Comparison of ENCODE assay signal across 1 cellular context in the genomic region with DNA sequence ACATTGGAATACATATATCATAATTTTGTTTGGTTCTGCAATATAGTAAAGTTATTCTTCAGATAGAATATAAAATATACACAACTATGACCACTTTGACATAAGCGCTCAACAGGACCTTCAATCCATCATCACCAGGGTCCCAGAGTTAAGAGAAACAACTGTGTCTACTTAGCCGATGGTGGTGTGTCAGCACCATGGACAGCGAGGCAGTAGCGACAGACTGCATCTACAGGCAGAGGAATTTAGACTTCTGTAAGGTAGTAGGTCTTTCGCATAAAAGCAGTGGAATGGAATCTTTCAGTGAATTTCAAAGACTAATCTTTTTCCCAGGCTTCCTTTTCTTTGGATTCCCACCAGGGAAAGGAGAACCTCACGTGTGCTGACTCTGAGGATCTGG.
TF ChIP-seq lines count a peak whose summit lies in the region.

No MANE protein-coding gene starts in this region.

TF ChIP-seq in HepG2, 621 proteins besides CTCF, POLR2A, EP300 and RAD21 (continued from another document and continues in another):
- TF ChIP-seq, protein P1, sequence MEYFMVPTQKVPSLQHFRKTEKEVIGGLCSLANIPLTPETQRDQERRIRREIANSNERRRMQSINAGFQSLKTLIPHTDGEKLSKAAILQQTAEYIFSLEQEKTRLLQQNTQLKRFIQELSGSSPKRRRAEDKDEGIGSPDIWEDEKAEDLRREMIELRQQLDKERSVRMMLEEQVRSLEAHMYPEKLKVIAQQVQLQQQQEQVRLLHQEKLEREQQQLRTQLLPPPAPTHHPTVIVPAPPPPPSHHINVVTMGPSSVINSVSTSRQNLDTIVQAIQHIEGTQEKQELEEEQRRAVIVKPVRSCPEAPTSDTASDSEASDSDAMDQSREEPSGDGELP (IDR thresholded peaks at IDR 0.05; ENCODE audit: borderline replicate concordance, low read depth): no peak
- TF ChIP-seq, protein P2, sequence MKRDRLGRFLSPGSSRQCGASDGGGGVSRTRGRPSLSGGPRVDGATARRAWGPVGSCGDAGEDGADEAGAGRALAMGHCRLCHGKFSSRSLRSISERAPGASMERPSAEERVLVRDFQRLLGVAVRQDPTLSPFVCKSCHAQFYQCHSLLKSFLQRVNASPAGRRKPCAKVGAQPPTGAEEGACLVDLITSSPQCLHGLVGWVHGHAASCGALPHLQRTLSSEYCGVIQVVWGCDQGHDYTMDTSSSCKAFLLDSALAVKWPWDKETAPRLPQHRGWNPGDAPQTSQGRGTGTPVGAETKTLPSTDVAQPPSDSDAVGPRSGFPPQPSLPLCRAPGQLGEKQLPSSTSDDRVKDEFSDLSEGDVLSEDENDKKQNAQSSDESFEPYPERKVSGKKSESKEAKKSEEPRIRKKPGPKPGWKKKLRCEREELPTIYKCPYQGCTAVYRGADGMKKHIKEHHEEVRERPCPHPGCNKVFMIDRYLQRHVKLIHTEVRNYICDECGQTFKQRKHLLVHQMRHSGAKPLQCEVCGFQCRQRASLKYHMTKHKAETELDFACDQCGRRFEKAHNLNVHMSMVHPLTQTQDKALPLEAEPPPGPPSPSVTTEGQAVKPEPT (CRISPR knock-in tag; IDR thresholded peaks at IDR 0.05; ENCODE audit: low read depth): no peak
- TF ChIP-seq MTA3 (CRISPR knock-in tag; IDR thresholded peaks at IDR 0.05) (no peak), TCF7 (IDR thresholded peaks at IDR 0.05; ENCODE audit: low read depth) (no peak), ERF (CRISPR knock-in tag; IDR thresholded peaks at IDR 0.05) (peak; percentile 99), MAFF (IDR thresholded peaks at IDR 0.05; ENCODE audit: low read depth, low read length) (no peak), ZNF468 (CRISPR knock-in tag; IDR thresholded peaks at IDR 0.05) (no peak), ZNF782 (CRISPR knock-in tag; IDR thresholded peaks at IDR 0.05; ENCODE audit: borderline replicate concordance) (peak; percentile 76; the same call in 1 of the 2 replicates), YY1 (IDR thresholded peaks at IDR 0.05; ENCODE audit: insufficient read depth, insufficient replicate concordance, low read depth, low read length) (no peak), ZFX (CRISPR knock-in tag; IDR thresholded peaks at IDR 0.05; ENCODE audit: low read depth) (no peak), ZNF564 (CRISPR knock-in tag; IDR thresholded peaks at IDR 0.05) (0 out of 2 replicates have a peak, but pooled peaks have one; percentile 56), ZNF558 (CRISPR knock-in tag; IDR thresholded peaks at IDR 0.05; ENCODE audit: borderline replicate concordance) (peak; percentile 64; the same call in 1 of the 2 replicates), SALL1 (CRISPR knock-in tag; IDR thresholded peaks at IDR 0.05) (peak; percentile 83), FOXA3 (CRISPR knock-in tag; IDR thresholded peaks at IDR 0.05) (peak; percentile 58), ZNF430 (CRISPR knock-in tag; IDR thresholded peaks at IDR 0.05) (peak; percentile 68; the same call in 1 of the 2 replicates), FLYWCH1 (CRISPR knock-in tag; IDR thresholded peaks at IDR 0.05) (no peak), ZNF672 (CRISPR knock-in tag; IDR thresholded peaks at IDR 0.05) (no peak), KDM2A (CRISPR knock-in tag; IDR thresholded peaks at IDR 0.05; ENCODE audit: borderline replicate concordance, low read depth) (peak; percentile 47; the same call in 1 of the 2 replicates), NR3C1 (CRISPR knock-in tag; IDR thresholded peaks at IDR 0.05) (no peak), CBX1 (IDR thresholded peaks at IDR 0.05; ENCODE audit: low read depth) (no peak), MAFG (CRISPR knock-in tag; IDR thresholded peaks at IDR 0.05) (no peak), GATA4 (IDR thresholded peaks at IDR 0.05; ENCODE audit: borderline replicate concordance, low read depth) (no peak), ZEB1 (IDR thresholded peaks at IDR 0.05; ENCODE audit: insufficient replicate concordance, low read depth) (no peak), ZNF333 (CRISPR knock-in tag; IDR thresholded peaks at IDR 0.05; ENCODE audit: borderline replicate concordance) (no peak), SIX4 (CRISPR knock-in tag; IDR thresholded peaks at IDR 0.05) (peak; percentile 86), ZSCAN29 (CRISPR knock-in tag; conservative IDR thresholded peaks at IDR 0.05) (no peak), ZSCAN21 (CRISPR knock-in tag; IDR thresholded peaks at IDR 0.05; ENCODE audit: borderline replicate concordance) (peak; percentile 83)
- TF ChIP-seq, protein P3, sequence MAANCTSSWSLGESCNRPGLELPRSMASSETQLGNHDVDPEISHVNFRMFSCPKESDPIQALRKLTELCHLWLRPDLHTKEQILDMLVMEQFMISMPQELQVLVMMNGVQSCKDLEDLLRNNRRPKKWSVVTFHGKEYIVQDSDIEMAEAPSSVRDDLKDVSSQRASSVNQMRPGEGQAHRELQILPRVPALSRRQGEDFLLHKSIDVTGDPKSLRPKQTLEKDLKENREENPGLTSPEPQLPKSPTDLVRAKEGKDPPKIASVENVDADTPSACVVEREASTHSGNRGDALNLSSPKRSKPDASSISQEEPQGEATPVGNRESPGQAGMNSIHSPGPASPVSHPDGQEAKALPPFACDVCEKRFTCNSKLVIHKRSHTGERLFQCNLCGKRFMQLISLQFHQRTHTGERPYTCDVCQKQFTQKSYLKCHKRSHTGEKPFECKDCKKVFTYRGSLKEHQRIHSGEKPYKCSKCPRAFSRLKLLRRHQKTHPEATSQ (CRISPR knock-in tag; IDR thresholded peaks at IDR 0.05; ENCODE audit: borderline replicate concordance): 0 out of 2 replicates have a peak, but pooled peaks have one; percentile 72
- TF ChIP-seq, protein P4, sequence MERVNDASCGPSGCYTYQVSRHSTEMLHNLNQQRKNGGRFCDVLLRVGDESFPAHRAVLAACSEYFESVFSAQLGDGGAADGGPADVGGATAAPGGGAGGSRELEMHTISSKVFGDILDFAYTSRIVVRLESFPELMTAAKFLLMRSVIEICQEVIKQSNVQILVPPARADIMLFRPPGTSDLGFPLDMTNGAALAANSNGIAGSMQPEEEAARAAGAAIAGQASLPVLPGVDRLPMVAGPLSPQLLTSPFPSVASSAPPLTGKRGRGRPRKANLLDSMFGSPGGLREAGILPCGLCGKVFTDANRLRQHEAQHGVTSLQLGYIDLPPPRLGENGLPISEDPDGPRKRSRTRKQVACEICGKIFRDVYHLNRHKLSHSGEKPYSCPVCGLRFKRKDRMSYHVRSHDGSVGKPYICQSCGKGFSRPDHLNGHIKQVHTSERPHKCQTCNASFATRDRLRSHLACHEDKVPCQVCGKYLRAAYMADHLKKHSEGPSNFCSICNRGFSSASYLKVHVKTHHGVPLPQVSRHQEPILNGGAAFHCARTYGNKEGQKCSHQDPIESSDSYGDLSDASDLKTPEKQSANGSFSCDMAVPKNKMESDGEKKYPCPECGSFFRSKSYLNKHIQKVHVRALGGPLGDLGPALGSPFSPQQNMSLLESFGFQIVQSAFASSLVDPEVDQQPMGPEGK (CRISPR knock-in tag; IDR thresholded peaks at IDR 0.05): peak; percentile 55
- TF ChIP-seq, protein P5, sequence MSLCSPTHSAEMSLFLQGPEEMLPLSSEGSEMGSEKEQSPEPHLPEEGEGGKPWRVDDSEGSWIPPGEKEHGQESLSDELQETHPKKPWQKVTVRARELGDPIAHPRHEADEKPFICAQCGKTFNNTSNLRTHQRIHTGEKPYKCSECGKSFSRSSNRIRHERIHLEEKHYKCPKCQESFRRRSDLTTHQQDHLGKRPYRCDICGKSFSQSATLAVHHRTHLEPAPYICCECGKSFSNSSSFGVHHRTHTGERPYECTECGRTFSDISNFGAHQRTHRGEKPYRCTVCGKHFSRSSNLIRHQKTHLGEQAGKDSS (CRISPR knock-in tag; IDR thresholded peaks at IDR 0.05; ENCODE audit: borderline replicate concordance, low read depth): no peak
- TF ChIP-seq, protein P6, sequence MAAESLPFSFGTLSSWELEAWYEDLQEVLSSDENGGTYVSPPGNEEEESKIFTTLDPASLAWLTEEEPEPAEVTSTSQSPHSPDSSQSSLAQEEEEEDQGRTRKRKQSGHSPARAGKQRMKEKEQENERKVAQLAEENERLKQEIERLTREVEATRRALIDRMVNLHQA (CRISPR knock-in tag; IDR thresholded peaks at IDR 0.05): no peak
- TF ChIP-seq, protein P7, sequence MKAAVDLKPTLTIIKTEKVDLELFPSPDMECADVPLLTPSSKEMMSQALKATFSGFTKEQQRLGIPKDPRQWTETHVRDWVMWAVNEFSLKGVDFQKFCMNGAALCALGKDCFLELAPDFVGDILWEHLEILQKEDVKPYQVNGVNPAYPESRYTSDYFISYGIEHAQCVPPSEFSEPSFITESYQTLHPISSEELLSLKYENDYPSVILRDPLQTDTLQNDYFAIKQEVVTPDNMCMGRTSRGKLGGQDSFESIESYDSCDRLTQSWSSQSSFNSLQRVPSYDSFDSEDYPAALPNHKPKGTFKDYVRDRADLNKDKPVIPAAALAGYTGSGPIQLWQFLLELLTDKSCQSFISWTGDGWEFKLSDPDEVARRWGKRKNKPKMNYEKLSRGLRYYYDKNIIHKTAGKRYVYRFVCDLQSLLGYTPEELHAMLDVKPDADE (CRISPR knock-in tag; IDR thresholded peaks at IDR 0.05): peak; percentile 87
- TF ChIP-seq, protein P8, sequence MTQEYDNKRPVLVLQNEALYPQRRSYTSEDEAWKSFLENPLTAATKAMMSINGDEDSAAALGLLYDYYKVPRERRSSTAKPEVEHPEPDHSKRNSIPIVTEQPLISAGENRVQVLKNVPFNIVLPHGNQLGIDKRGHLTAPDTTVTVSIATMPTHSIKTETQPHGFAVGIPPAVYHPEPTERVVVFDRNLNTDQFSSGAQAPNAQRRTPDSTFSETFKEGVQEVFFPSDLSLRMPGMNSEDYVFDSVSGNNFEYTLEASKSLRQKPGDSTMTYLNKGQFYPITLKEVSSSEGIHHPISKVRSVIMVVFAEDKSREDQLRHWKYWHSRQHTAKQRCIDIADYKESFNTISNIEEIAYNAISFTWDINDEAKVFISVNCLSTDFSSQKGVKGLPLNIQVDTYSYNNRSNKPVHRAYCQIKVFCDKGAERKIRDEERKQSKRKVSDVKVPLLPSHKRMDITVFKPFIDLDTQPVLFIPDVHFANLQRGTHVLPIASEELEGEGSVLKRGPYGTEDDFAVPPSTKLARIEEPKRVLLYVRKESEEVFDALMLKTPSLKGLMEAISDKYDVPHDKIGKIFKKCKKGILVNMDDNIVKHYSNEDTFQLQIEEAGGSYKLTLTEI (CRISPR knock-in tag; conservative IDR thresholded peaks at IDR 0.05): no peak
- TF ChIP-seq, protein P9, sequence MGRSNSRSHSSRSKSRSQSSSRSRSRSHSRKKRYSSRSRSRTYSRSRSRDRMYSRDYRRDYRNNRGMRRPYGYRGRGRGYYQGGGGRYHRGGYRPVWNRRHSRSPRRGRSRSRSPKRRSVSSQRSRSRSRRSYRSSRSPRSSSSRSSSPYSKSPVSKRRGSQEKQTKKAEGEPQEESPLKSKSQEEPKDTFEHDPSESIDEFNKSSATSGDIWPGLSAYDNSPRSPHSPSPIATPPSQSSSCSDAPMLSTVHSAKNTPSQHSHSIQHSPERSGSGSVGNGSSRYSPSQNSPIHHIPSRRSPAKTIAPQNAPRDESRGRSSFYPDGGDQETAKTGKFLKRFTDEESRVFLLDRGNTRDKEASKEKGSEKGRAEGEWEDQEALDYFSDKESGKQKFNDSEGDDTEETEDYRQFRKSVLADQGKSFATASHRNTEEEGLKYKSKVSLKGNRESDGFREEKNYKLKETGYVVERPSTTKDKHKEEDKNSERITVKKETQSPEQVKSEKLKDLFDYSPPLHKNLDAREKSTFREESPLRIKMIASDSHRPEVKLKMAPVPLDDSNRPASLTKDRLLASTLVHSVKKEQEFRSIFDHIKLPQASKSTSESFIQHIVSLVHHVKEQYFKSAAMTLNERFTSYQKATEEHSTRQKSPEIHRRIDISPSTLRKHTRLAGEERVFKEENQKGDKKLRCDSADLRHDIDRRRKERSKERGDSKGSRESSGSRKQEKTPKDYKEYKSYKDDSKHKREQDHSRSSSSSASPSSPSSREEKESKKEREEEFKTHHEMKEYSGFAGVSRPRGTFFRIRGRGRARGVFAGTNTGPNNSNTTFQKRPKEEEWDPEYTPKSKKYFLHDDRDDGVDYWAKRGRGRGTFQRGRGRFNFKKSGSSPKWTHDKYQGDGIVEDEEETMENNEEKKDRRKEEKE (IDR thresholded peaks at IDR 0.05): no peak
- TF ChIP-seq, protein P10, sequence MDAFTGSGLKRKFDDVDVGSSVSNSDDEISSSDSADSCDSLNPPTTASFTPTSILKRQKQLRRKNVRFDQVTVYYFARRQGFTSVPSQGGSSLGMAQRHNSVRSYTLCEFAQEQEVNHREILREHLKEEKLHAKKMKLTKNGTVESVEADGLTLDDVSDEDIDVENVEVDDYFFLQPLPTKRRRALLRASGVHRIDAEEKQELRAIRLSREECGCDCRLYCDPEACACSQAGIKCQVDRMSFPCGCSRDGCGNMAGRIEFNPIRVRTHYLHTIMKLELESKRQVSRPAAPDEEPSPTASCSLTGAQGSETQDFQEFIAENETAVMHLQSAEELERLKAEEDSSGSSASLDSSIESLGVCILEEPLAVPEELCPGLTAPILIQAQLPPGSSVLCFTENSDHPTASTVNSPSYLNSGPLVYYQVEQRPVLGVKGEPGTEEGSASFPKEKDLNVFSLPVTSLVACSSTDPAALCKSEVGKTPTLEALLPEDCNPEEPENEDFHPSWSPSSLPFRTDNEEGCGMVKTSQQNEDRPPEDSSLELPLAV (CRISPR knock-in tag; conservative IDR thresholded peaks at IDR 0.05; ENCODE audit: low read depth): no peak
- TF ChIP-seq, protein P11, sequence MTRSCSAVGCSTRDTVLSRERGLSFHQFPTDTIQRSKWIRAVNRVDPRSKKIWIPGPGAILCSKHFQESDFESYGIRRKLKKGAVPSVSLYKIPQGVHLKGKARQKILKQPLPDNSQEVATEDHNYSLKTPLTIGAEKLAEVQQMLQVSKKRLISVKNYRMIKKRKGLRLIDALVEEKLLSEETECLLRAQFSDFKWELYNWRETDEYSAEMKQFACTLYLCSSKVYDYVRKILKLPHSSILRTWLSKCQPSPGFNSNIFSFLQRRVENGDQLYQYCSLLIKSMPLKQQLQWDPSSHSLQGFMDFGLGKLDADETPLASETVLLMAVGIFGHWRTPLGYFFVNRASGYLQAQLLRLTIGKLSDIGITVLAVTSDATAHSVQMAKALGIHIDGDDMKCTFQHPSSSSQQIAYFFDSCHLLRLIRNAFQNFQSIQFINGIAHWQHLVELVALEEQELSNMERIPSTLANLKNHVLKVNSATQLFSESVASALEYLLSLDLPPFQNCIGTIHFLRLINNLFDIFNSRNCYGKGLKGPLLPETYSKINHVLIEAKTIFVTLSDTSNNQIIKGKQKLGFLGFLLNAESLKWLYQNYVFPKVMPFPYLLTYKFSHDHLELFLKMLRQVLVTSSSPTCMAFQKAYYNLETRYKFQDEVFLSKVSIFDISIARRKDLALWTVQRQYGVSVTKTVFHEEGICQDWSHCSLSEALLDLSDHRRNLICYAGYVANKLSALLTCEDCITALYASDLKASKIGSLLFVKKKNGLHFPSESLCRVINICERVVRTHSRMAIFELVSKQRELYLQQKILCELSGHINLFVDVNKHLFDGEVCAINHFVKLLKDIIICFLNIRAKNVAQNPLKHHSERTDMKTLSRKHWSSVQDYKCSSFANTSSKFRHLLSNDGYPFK (CRISPR knock-in tag; IDR thresholded peaks at IDR 0.05; ENCODE audit: borderline replicate concordance): no peak
- TF ChIP-seq, protein P12, sequence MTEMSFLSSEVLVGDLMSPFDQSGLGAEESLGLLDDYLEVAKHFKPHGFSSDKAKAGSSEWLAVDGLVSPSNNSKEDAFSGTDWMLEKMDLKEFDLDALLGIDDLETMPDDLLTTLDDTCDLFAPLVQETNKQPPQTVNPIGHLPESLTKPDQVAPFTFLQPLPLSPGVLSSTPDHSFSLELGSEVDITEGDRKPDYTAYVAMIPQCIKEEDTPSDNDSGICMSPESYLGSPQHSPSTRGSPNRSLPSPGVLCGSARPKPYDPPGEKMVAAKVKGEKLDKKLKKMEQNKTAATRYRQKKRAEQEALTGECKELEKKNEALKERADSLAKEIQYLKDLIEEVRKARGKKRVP (CRISPR knock-in tag; IDR thresholded peaks at IDR 0.05): no peak
